Comparison of ENCODE assay signal across 8 cellular contexts in the genomic region with DNA sequence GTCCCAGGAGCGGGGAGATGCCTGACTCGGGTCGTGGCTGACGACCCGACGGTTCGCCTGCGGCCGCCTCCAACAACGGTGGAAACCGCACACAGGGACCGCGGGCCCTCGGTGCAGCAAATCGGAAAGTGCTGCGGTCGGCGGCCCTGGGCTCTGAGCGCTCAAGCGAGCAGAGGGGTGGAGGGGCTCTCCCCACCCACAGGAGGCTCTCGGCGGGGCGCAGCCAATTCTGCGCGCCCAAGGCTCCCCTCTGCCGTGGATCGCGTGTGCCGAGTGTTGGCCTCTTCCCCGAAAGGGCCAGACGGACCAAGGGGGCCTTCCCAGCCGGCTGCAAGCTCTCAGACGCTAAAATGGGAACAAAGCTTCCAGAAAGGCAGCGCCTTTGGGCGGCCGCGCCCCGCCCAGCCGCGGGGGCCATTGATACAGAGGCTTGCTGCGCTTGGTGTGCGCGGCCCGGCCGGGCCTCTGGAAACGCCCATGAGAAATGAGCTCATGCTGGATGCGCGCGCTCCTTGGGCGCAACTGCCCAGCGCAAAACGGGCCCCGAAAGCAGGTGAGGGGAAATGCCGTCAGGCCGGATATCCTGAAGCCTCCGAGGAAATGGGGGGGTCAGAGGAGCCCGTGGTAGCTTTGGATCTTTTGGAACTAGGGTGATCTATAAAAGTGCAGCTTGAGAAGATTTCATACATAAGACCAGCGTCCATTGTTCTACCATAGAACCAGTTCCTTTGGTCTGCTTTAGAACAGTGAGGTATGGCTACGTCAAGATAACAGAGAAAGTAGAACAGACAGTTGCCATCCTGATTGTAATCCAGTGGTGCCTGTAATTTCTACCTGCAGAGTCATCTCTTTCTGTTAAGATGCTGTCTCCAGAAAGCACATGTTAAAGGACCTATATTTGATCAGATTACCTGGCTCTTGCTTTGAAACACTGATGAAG. TPM values are rescaled to one million over a fixed set of nuclear protein-coding genes. Genes with fewer than 3 reads are reported as not detected.
DNase-seq lines count a peak whose midpoint lies in the region; FAIRE-seq and TF ChIP-seq lines count a peak whose summit lies in the region.

No MANE protein-coding gene starts in this region.

- no CpG with 5 or more reads among the region's 59 CpGs for WGBS in neuronal stem cell (ENCODE audit: extremely low coverage in 2 of 2, insufficient read length in 2 of 2, insufficient replicate concordance in 1 of 2), 2 donors

- H3K27me3 ChIP-seq in neuronal stem cell (ENCODE audit: control insufficient read depth in 3 of 3, insufficient read depth in 3 of 3, low read depth in 1 of 3, low read length in 3 of 3) (no peaks in the 10 kb centered on the region), subcutaneous abdominal adipose tissue (ENCODE audit: control insufficient read depth in 5 of 5, insufficient read depth in 4 of 5, low read length in 5 of 5) (no peaks in the 10 kb centered on the region)

- H3K27ac ChIP-seq in neuronal stem cell (replicated peaks; ENCODE audit: low read length): peak overlapping the region; percentile 100
- H3K27ac ChIP-seq in subcutaneous abdominal adipose tissue (ENCODE audit: low read depth, low read length): peak overlapping the region; percentile 99

- peaks cover 5% of the 10 kb centered on the region for H3K79me1 ChIP-seq in neuronal stem cell (ENCODE audit: low read depth, low read length)

- no peak for TF ChIP-seq CTCF in LNCaP clone FGC (IDR thresholded peaks at IDR 0.05; ENCODE audit: control insufficient read depth, extremely low read depth, insufficient read depth)

- H2AFZ ChIP-seq in neuronal stem cell (ENCODE audit: low read length): peak overlapping the region; percentile 93

- peak overlapping the region; percentile 100 for H3K18ac ChIP-seq in neuronal stem cell (ENCODE audit: low read length)

- peak overlapping the region; percentile 95 for H2AK5ac ChIP-seq in neuronal stem cell (ENCODE audit: low read depth, low read length)

- peak overlapping the region; percentile 100 for H3K4ac ChIP-seq in neuronal stem cell (ENCODE audit: low read length)

- H4K91ac ChIP-seq in neuronal stem cell (ENCODE audit: low read depth, low read length, poor library complexity): peak overlapping the region; percentile 99

- H3K4me2 ChIP-seq in neuronal stem cell (ENCODE audit: insufficient read depth, low read length, poor library complexity, severe bottlenecking): peak overlapping the region; percentile 66

- H2BK15ac ChIP-seq in neuronal stem cell (ENCODE audit: low read length): peak overlapping the region; percentile 98

- H4K8ac ChIP-seq in neuronal stem cell (ENCODE audit: low read depth, low read length): peak overlapping the region; percentile 65

- in situ Hi-C loops in G401 (cut with HindIII; ENCODE audit: low sequenced_read_pairs): no loop called here

- peaks cover 0 to 1% of the 10 kb centered on the region in 2 donors for H3K4me1 ChIP-seq in neuronal stem cell (ENCODE audit: control insufficient read depth in 2 of 2, insufficient read depth in 1 of 2, low read depth in 1 of 2, low read length in 2 of 2)
- peaks cover 8 to 42% (median 36%) of the 10 kb centered on the region in 5 donors for H3K4me1 ChIP-seq in subcutaneous abdominal adipose tissue (ENCODE audit: control insufficient read depth in 5 of 5, insufficient read depth in 5 of 5, low read length in 5 of 5)

- no peak for FAIRE-seq in frontal cortex (lab: Jason Lieb, UNC)

- DNase-seq in G401 (ENCODE audit: low spot score): peak; percentile 84
- peak; percentile 94 for DNase-seq in H4 (ENCODE audit: low spot score)
- DNase-seq in LNCaP clone FGC (ENCODE audit: low read depth): peak; percentile 86
- DNase-seq in SHP77 treated with DMSO at 0.1 percent for 48 hours (lab: John Stamatoyannopoulos, UW): peak; percentile 65
- DNase-seq in activated gamma-delta T cell treated with anti-CD3 and anti-CD28 coated beads, Interleukin-2, amount 50 U/mL, for 16 hours (ENCODE audit: low read depth): peak; percentile 78
- DNase-seq in frontal cortex (ENCODE audit: low spot score in 2 of 2): peak; percentile 26 to 49
- DNase-seq in neuronal stem cell (ENCODE audit: low spot score): peak; percentile 83

- peak overlapping the region; percentile 100 for H2BK120ac ChIP-seq in neuronal stem cell (ENCODE audit: low read depth, low read length)

- H3K9me3 ChIP-seq in neuronal stem cell (replicated peaks in 1 of 2; ENCODE audit: control insufficient read depth in 2 of 2, insufficient read depth in 1 of 2, low read depth in 1 of 2, low read length in 2 of 2) (no peaks in the 10 kb centered on the region), subcutaneous abdominal adipose tissue (ENCODE audit: control insufficient read depth in 5 of 5, low read length in 5 of 5) (no peaks in the 10 kb centered on the region)

- H3K4me3 ChIP-seq in LNCaP clone FGC (ENCODE audit: low read depth, low read length) (peak overlapping the region; percentile 72), neuronal stem cell (ENCODE audit: low read length in 2 of 2) (peak overlapping the region; percentile 53 to 85), subcutaneous abdominal adipose tissue (ENCODE audit: low read depth in 1 of 5, low read length in 5 of 5) (peak overlapping the region; percentile 83 to 93 (median 84))

- H3K9ac ChIP-seq in neuronal stem cell (ENCODE audit: low read depth, low read length, poor library complexity) (peak overlapping the region; percentile 99), subcutaneous abdominal adipose tissue (ENCODE audit: low read length in 5 of 5) (peak overlapping the region; percentile 90 to 100 (median 98))

- peak overlapping the region; percentile 100 for H2BK5ac ChIP-seq in neuronal stem cell (ENCODE audit: low read length)

- H3K36me3 ChIP-seq in neuronal stem cell (replicated peaks in 1 of 2; ENCODE audit: control insufficient read depth in 2 of 2, insufficient read depth in 2 of 2, low read length in 2 of 2) (peaks cover 0 to 36% of the 10 kb centered on the region in 2 donors), subcutaneous abdominal adipose tissue (ENCODE audit: control insufficient read depth in 5 of 5, insufficient read depth in 5 of 5, low read length in 5 of 5) (no peaks in the 10 kb centered on the region)

- H3K23ac ChIP-seq in neuronal stem cell (ENCODE audit: low read depth, low read length, poor library complexity): peak overlapping the region; percentile 99

- H3K14ac ChIP-seq in neuronal stem cell (ENCODE audit: low read length): peak overlapping the region; percentile 98

- peak overlapping the region; percentile 73 for H2BK12ac ChIP-seq in neuronal stem cell (ENCODE audit: low read length)

RNA-seq across cellular contexts. Expression of gene GSK3B, which starts 1.2 kb away (rescaled TPM):
- 22.7 and 33.8 TPM in 2 replicates for total RNA-seq in G401 (2014; rRNA removed; shearing (Covaris generic))
- 47.9 and 51.1 TPM in 2 replicates for total RNA-seq in H4 (2014; rRNA removed; shearing (Covaris generic))
- total RNA-seq in frontal cortex: 141 TPM
- polyA plus RNA-seq in neuronal stem cell (2013, experiment 1 of 2): 52.8 TPM
- polyA plus RNA-seq in neuronal stem cell (2013, experiment 2 of 2): 57.4 TPM

Comparison
In these comparisons a context has a peak if more than half of its experiments do, and no peak if none do; other contexts are left out.
1. Peak in every context shown above with its lines: DNase-seq, H3K4me3 ChIP-seq and H3K27ac ChIP-seq.
2. DNase-seq: peak in every context shown above with its lines; median percentile 94 in H4; 86 in LNCaP clone FGC; 84 in G401; 83 in neuronal stem cell; 78 in activated gamma-delta T cell treated with anti-CD3 and anti-CD28 coated beads, Interleukin-2, amount 50 U/mL, for 16 hours; 65 in SHP77 treated with DMSO at 0.1 percent for 48 hours; 38 in frontal cortex.